8 cellular contexts compared by ENCODE assay signal in genomic region chr17:77842148-77842905, GRCh38.
DNase-seq lines count a peak whose midpoint lies in the region; ATAC-seq, FAIRE-seq and TF ChIP-seq lines count a peak whose summit lies in the region.

No MANE protein-coding gene starts in this region.

- H3K36me3 Mint-ChIP-seq in CD8-positive, alpha-beta memory T cell: peaks cover 0 to 10% (median 0%) of the 10 kb centered on the region in 3 donors
- no peaks in the 10 kb centered on the region for H3K36me3 Mint-ChIP-seq in activated B cell treated with CpG ODN at 0.5 μM for 24 hours (ENCODE audit: low read depth)

- peaks cover 0 to 2% of the 10 kb centered on the region in 2 donors for H3K27me3 Mint-ChIP-seq in CD8-positive, alpha-beta memory T cell
- peaks cover 59% of the 10 kb centered on the region for H3K27me3 Mint-ChIP-seq in activated B cell treated with CpG ODN at 0.5 μM for 24 hours

- TF ChIP-seq CTCF in activated B cell treated with CpG ODN at 0.5 μM for 24 hours (IDR thresholded peaks at IDR 0.05): no peak
- TF ChIP-seq CTCF in kidney (IDR thresholded peaks at IDR 0.05; ENCODE audit: borderline replicate concordance, extremely low read depth, insufficient read depth): no peak

- intact Hi-C loops in activated B cell treated with CpG ODN at 0.5 μM for 24 hours (cut with micrococcal nuclease) (loop anchor here (2.0 to 5.0 kb wide), 2 partner anchors 40 to 74 kb away; no protein-coding TSS in a partner anchor), kidney (cut with DNase I) (no loop called here)

- peaks cover 0 to 9% (median 3%) of the 10 kb centered on the region in 5 donors for H3K9me3 Mint-ChIP-seq in CD8-positive, alpha-beta memory T cell
- H3K9me3 Mint-ChIP-seq in activated B cell treated with CpG ODN at 0.5 μM for 24 hours: no peaks in the 10 kb centered on the region

- H3K4me3 Mint-ChIP-seq in CD8-positive, alpha-beta memory T cell: peak overlapping the region in 5 of 7 donors; percentile 3 to 87 (median 36)
- peak overlapping the region; percentile 24 for H3K4me3 Mint-ChIP-seq in activated B cell treated with CpG ODN at 0.5 μM for 24 hours

- peak in 1 of 5 donors; percentile 36 for DNase-seq in CD8-positive, alpha-beta memory T cell
- DNase-seq in Kasumi-1 (lab: John Stamatoyannopoulos, UW) (peak; percentile 77 to 81), activated B cell treated with CpG ODN at 0.5 μM for 24 hours (no peak), kidney glomerular epithelial cell (lab: John Stamatoyannopoulos, UW) (peak; percentile 24), kidney (no peak), amygdala (lab: John Stamatoyannopoulos, UW) (no peak)
- no peak for DNase-seq in activated CD8-positive, alpha-beta memory T cell treated with anti-CD3 and anti-CD28 coated beads, Interleukin-2, amount 50 U/mL, for 4 hours

- peaks cover 53% of the 10 kb centered on the region for H3K4me1 ChIP-seq in CD8-positive, alpha-beta memory T cell (ENCODE audit: insufficient read depth, low read length)
- H3K4me1 ChIP-seq in kidney (ENCODE audit: control insufficient read depth in 1 of 2, insufficient read depth in 1 of 2, low read depth in 1 of 2, low read length in 2 of 2): peaks cover 0 to 2% of the 10 kb centered on the region in 2 donors

- no peaks in the 10 kb centered on the region for H3K36me3 ChIP-seq in CD8-positive, alpha-beta memory T cell (ENCODE audit: insufficient read depth, low read length)
- H3K36me3 ChIP-seq in kidney (ENCODE audit: control insufficient read depth in 1 of 2, insufficient read depth in 2 of 2, low read length in 2 of 2): no peaks in the 10 kb centered on the region

- H3K27ac ChIP-seq in CD8-positive, alpha-beta memory T cell (ENCODE audit: low read depth, low read length): no peak overlapping the region
- H3K27ac ChIP-seq in kidney (ENCODE audit: low read depth in 2 of 2, low read length in 2 of 2): no peak overlapping the region

- H3K27ac Mint-ChIP-seq in CD8-positive, alpha-beta memory T cell: peak overlapping the region; percentile 4 to 97 (median 92)
- H3K27ac Mint-ChIP-seq in activated B cell treated with CpG ODN at 0.5 μM for 24 hours: no peak overlapping the region

- no peak overlapping the region for H3K9ac ChIP-seq in kidney (ENCODE audit: low read length in 2 of 2)

- no peak for FAIRE-seq in kidney (lab: Jason Lieb, UNC)

- H3K4me3 ChIP-seq in CD8-positive, alpha-beta memory T cell (ENCODE audit: low read length): no peak overlapping the region
- no peak overlapping the region for H3K4me3 ChIP-seq in kidney (ENCODE audit: low read length in 2 of 2)

- no peak for ATAC-seq in activated B cell treated with CpG ODN at 0.5 μM for 24 hours (ENCODE audit: low read depth)
- ATAC-seq in HG03159 (IDR thresholded peaks at IDR 0.05; ENCODE audit: unreplicated experiment): no peak

- peaks cover 40 to 61% (median 54%) of the 10 kb centered on the region in 3 donors for H3K4me1 Mint-ChIP-seq in CD8-positive, alpha-beta memory T cell
- peaks cover 51% of the 10 kb centered on the region for H3K4me1 Mint-ChIP-seq in activated B cell treated with CpG ODN at 0.5 μM for 24 hours

- POLR2A ChIA-PET in CD8-positive, alpha-beta memory T cell (lab: Charles Lee): interaction anchor here (1.2 kb wide), 1 partner anchor 39 kb away, joined by 3 read pairs; no protein-coding TSS in a partner anchor
- POLR2A ChIA-PET in activated B cell treated with CpG ODN at 0.5 μM for 24 hours (lab: Charles Lee): interaction anchor here (2.6 kb wide), 1 partner anchor 28 kb away, joined by 9 read pairs; no protein-coding TSS in a partner anchor

- CTCF ChIA-PET in CD8-positive, alpha-beta memory T cell (lab: Charles Lee): no interaction called here
- CTCF ChIA-PET in activated B cell treated with CpG ODN at 0.5 μM for 24 hours (lab: Charles Lee): no interaction called here

- H3K9me3 ChIP-seq in CD8-positive, alpha-beta memory T cell (ENCODE audit: low read length): no peaks in the 10 kb centered on the region
- no peaks in the 10 kb centered on the region for H3K9me3 ChIP-seq in kidney (ENCODE audit: control insufficient read depth in 1 of 2, low read length in 2 of 2)

- H3K27me3 ChIP-seq in CD8-positive, alpha-beta memory T cell (ENCODE audit: insufficient read depth, low read length, poor library complexity, severe bottlenecking): no peaks in the 10 kb centered on the region

Comparison
In these comparisons a context has a peak if more than half of its experiments do, and no peak if none do; other contexts are left out.
1. DNase-seq: peak in Kasumi-1 (2 of 2) and kidney glomerular epithelial cell (single experiment); none in activated B cell treated with CpG ODN at 0.5 μM for 24 hours (single experiment), kidney (single experiment), activated CD8-positive, alpha-beta memory T cell treated with anti-CD3 and anti-CD28 coated beads, Interleukin-2, amount 50 U/mL, for 4 hours (single experiment) and amygdala (0 of 56).